ENCODE assay signal across 30 cellular contexts in the genomic region with DNA sequence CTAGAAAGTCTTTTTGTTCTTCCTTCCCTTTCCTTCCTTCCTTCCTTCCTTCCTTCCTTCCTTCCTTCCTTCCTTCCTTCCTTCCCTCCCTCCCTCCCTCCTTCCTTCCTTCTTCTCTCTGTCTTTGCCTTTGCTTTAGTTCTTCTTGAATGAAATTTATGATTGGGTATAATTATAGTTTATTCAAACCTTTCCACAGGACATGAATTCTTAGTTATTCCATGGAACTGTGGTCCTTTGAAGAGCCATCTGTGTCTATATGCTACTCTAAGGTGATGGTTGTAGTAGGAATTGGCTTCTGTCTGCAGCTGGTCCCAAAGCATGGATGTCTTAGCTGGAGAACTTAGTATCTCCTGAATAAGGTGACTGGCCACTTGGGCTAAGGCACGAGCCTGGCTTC.
"Had no signal": no experiment of that assay in that cellular context is flagged by ENCODE, and none has a peak within 500 bp of the region (broad histone marks: within the 10 kb centered on the region; RNA-seq: fewer than 3 reads in every experiment).

No MANE protein-coding gene starts in this region.

- H3K27me3 ChIP-seq: adrenal gland, body of pancreas, brain microvascular endothelial cell, breast epithelium had no signal

- H3K9me3 ChIP-seq: adrenal gland, body of pancreas, breast epithelium had no signal

- H3K36me3 ChIP-seq: adrenal gland, brain microvascular endothelial cell, breast epithelium had no signal

- H3K4me1 ChIP-seq: adrenal gland, body of pancreas, breast epithelium had no signal

- DNase-seq: activated B cell treated with CpG ODN at 0.5 μM for 24 hours; activated CD4-positive, alpha-beta memory T cell treated with anti-CD3 and anti-CD28 coated beads, Interleukin-2, amount 10 ng/mL, durations not matched to agents 7 days and 5 days; activated CD4-positive, alpha-beta T cell treated with anti-CD3 and anti-CD28 coated beads for 1 hour; activated CD4-positive, alpha-beta T cell treated with anti-CD3 and anti-CD28 coated beads for 36 hours; activated CD4-positive, alpha-beta T cell treated with anti-CD3 and anti-CD28 coated beads for 48 hours; activated CD4-positive, alpha-beta T cell treated with anti-CD3 and anti-CD28 coated beads, Interleukin-2, amount 10 ng/mL, durations not matched to agents 7 days and 5 days; activated CD4-positive, alpha-beta T cell treated with anti-CD3 and anti-CD28 coated beads, Interleukin-2, amount 50 U/mL, for 48 hours; activated CD8-positive, alpha-beta memory T cell treated with anti-CD3 and anti-CD28 coated beads for 24 hours; activated CD8-positive, alpha-beta memory T cell treated with anti-CD3 and anti-CD28 coated beads, Interleukin-2, amount 10 ng/mL, durations not matched to agents 7 days and 5 days; activated CD8-positive, alpha-beta memory T cell treated with anti-CD3 and anti-CD28 coated beads, Interleukin-2, amount 50 U/mL, for 48 hours; activated CD8-positive, alpha-beta T cell treated with anti-CD3 and anti-CD28 coated beads, Interleukin-2, amount 10 ng/mL, durations not matched to agents 7 days and 5 days; activated effector memory CD4-positive, alpha-beta T cell treated with anti-CD3 and anti-CD28 coated beads, Interleukin-2, amount 50 U/mL, for 16 hours; activated gamma-delta T cell treated with Interleukin-2 at 50 U/mL for 16 hours; activated naive CD4-positive, alpha-beta T cell; activated naive CD4-positive, alpha-beta T cell treated with anti-CD3 and anti-CD28 coated beads for 36 hours; activated naive CD4-positive, alpha-beta T cell treated with anti-CD3 and anti-CD28 coated beads, Interleukin-2, amount 50 U/mL, for 16 hours; activated naive CD8-positive, alpha-beta T cell treated with anti-CD3 and anti-CD28 coated beads for 36 hours; activated T-cell treated with anti-CD3 and anti-CD28 coated beads, Interleukin-2, amount 50 U/mL, for 24 hours; activated T-cell treated with anti-CD3 and anti-CD28 coated beads, Interleukin-2, amount 50 U/mL, for 48 hours; adrenal gland; amniotic stem cell; aorta; body of pancreas; brain microvascular endothelial cell; central memory CD4-positive, alpha-beta T cell; T-cell; T-helper 17 cell; T-helper 9 cell had no signal

- H3K4me3 ChIP-seq: adrenal gland, body of pancreas, breast epithelium had no signal

- H3K27ac ChIP-seq: adrenal gland, body of pancreas, brain microvascular endothelial cell, breast epithelium, VCaP had no signal
